In genomic region chrX:47836164-47837072, GRCh38 we compare ENCODE assay signal across 8 cellular contexts. TPM values are rescaled to one million over a fixed set of nuclear protein-coding genes. Genes with fewer than 3 reads are reported as not detected.
DNase-seq lines count a peak whose midpoint lies in the region; ATAC-seq, FAIRE-seq and TF ChIP-seq lines count a peak whose summit lies in the region.

ZNF81 (plus strand) TSS chrX:47836902; CDS start chrX:47846268, 9,366 bp downstream.

- H2AFZ ChIP-seq in OCI-LY3 (ENCODE audit: low read depth, low read length) (peak within 1 kb of the TSS; percentile 89), endothelial cell of umbilical vein (ENCODE audit: low read depth, low read length) (peak within 1 kb of the TSS; percentile 71)

- H3K4me3 ChIP-seq in OCI-LY3 (ENCODE audit: low read length), result peak within 1 kb of the TSS; percentile 98
- H3K4me3 ChIP-seq in endothelial cell of umbilical vein (replicated peaks in 1 of 3; ENCODE audit: insufficient read depth in 1 of 3, low read depth in 1 of 3, low read length in 3 of 3), result peak within 1 kb of the TSS; percentile 62 to 91 (median 67)

- H3K27ac ChIP-seq in OCI-LY3 (ENCODE audit: low read length) (peak within 1 kb of the TSS; percentile 27; the same call in 1 of the 2 replicates), endothelial cell of umbilical vein (ENCODE audit: insufficient read depth, low read depth, low read length) (peak within 1 kb of the TSS; percentile 55)

- H3K9ac ChIP-seq in OCI-LY3 (ENCODE audit: low read length) (peak within 1 kb of the TSS; percentile 92), endothelial cell of umbilical vein (replicated peaks; ENCODE audit: extremely low read depth, insufficient read depth, low read length) (peak within 1 kb of the TSS; percentile 84)

- no peaks in the 10 kb centered on the region for H3K9me3 ChIP-seq in OCI-LY3 (ENCODE audit: insufficient read depth, low read length)
- no peaks in the 10 kb centered on the region for H3K9me3 ChIP-seq in endothelial cell of umbilical vein (replicated peaks; ENCODE audit: control insufficient read depth, insufficient read depth, low read length)

- H3K9me1 ChIP-seq in endothelial cell of umbilical vein (replicated peaks; ENCODE audit: control insufficient read depth, extremely low read depth, insufficient read depth, low read length), result no peaks in the 10 kb centered on the region

- H3K36me3 ChIP-seq in OCI-LY3 (replicated peaks; ENCODE audit: low read depth, low read length) (no peaks in the 10 kb centered on the region), endothelial cell of umbilical vein (ENCODE audit: control insufficient read depth in 2 of 2, extremely low read depth in 1 of 2, insufficient read depth in 2 of 2, low read length in 2 of 2) (no peaks in the 10 kb centered on the region)

- dilution Hi-C loops in endothelial cell of umbilical vein (cut with MboI; ENCODE audit: extremely low pct_ligation_motif_present, low sequenced_read_pairs), result no loop called here

- peak; percentile 54 for TF ChIP-seq POLR2A in endothelial cell of umbilical vein (IDR thresholded peaks at IDR 0.05; ENCODE audit: low read depth, low read length)

- H3K79me2 ChIP-seq in OCI-LY3 (ENCODE audit: low read length) (peaks cover 13% of the 10 kb centered on the region), endothelial cell of umbilical vein (ENCODE audit: control insufficient read depth, insufficient read depth, low read length) (peaks cover 5% of the 10 kb centered on the region)

- TSS peak; percentile 71 for BruUV-seq in endothelial cell of umbilical vein (replicated peaks; lab: Mats Ljungman, UMichigan)

- H3K27me3 ChIP-seq in OCI-LY3 (ENCODE audit: low read depth, low read length), result no peaks in the 10 kb centered on the region
- no peaks in the 10 kb centered on the region for H3K27me3 ChIP-seq in endothelial cell of umbilical vein (ENCODE audit: control insufficient read depth in 2 of 2, insufficient read depth in 2 of 2, low read length in 2 of 2)

- CTCF ChIA-PET in endothelial cell of umbilical vein (lab: Charles Lee), result interaction anchor here (0.6 to 1.5 kb wide), 4 partner anchors 10 to 191 kb away, joined by 3 to 7 read pairs (median 3); no protein-coding TSS in a partner anchor

- peak; percentile 89 for ATAC-seq in GM21528 (IDR thresholded peaks at IDR 0.05; ENCODE audit: low FRiP score, unreplicated experiment)

- intact Hi-C loops in endothelial cell of umbilical vein (cut with micrococcal nuclease), result loop anchor here (1.0 to 5.0 kb wide), 4 partner anchors 179 to 274 kb away; partner anchors contain the start of genes ARAF and UXT

- TF ChIP-seq CTCF in OCI-LY3 (IDR thresholded peaks at IDR 0.05; ENCODE audit: low read depth, low read length) (no peak), endothelial cell of umbilical vein (IDR thresholded peaks at IDR 0.05; ENCODE audit: extremely low read depth in 1 of 2, insufficient read depth in 1 of 2, low read depth in 1 of 2, low read length in 2 of 2) (no peak)

- no peaks in the 10 kb centered on the region for H4K20me1 ChIP-seq in OCI-LY3 (ENCODE audit: insufficient read depth, low read length)
- no peaks in the 10 kb centered on the region for H4K20me1 ChIP-seq in endothelial cell of umbilical vein (replicated peaks; ENCODE audit: control insufficient read depth, extremely low read depth, insufficient read depth, low read length)

- H3K4me1 ChIP-seq in OCI-LY3 (ENCODE audit: low read length), result peaks cover 8% of the 10 kb centered on the region
- H3K4me1 ChIP-seq in endothelial cell of umbilical vein (ENCODE audit: control insufficient read depth, extremely low read depth, insufficient read depth, low read length), result peaks cover 4% of the 10 kb centered on the region

- peak; percentile 89 for DNase-seq in DMS 273 treated with DMSO at 0.1 percent for 48 hours (lab: John Stamatoyannopoulos, UW)
- peak; percentile 46 for DNase-seq in HuH-7.5 (ENCODE audit: low spot score)
- DNase-seq in activated T-cell treated with anti-CD3 and anti-CD28 coated beads for 1 hour (ENCODE audit: low read depth), result peak; percentile 84
- DNase-seq in endothelial cell of umbilical vein (ENCODE audit: low read depth, low spot score), result peak; percentile 95
- peak; percentile 93 for DNase-seq in midbrain (lab: John Stamatoyannopoulos, UW)
- peak; percentile 79 to 84 for DNase-seq in stimulated activated CD8-positive, alpha-beta memory T cell treated with anti-CD3 and anti-CD28 coated beads, Interleukin-15, amount 100 ng/mL, for 48 hours (ENCODE audit: low read depth in 2 of 2)

- H3K4me2 ChIP-seq in OCI-LY3 (ENCODE audit: low read length), result peak within 1 kb of the TSS; percentile 83
- peak within 1 kb of the TSS; percentile 92 for H3K4me2 ChIP-seq in endothelial cell of umbilical vein (ENCODE audit: insufficient read depth, low read length)

- FAIRE-seq in endothelial cell of umbilical vein (lab: Jason Lieb, UNC), result peak; percentile 96

- POLR2A ChIA-PET in endothelial cell of umbilical vein (lab: Charles Lee), result no interaction called here

TF ChIP-seq in endothelial cell of umbilical vein, 7 proteins besides CTCF, POLR2A, EP300 and RAD21:
- TF ChIP-seq JUN (IDR thresholded peaks at IDR 0.05; ENCODE audit: borderline replicate concordance, insufficient read depth, insufficient read length, low read depth), result no peak
- peak; percentile 40 for TF ChIP-seq MAX (IDR thresholded peaks at IDR 0.05; ENCODE audit: insufficient read depth, insufficient read length)
- TF ChIP-seq GATA2 (IDR thresholded peaks at IDR 0.05; ENCODE audit: insufficient read depth, insufficient read length, low read depth, low read length), result peak; percentile 23
- TF ChIP-seq POLR2AphosphoS5 (IDR thresholded peaks at IDR 0.05; ENCODE audit: insufficient read depth, low read depth, low read length), result peak; percentile 38
- no peak for TF ChIP-seq MYC (IDR thresholded peaks at IDR 0.05; ENCODE audit: low read depth, low read length)
- no peak for TF ChIP-seq EZH2 (IDR thresholded peaks at IDR 0.05; ENCODE audit: borderline replicate concordance, low read depth, low read length, severe bottlenecking)
- no peak for TF ChIP-seq FOS (IDR thresholded peaks at IDR 0.05; ENCODE audit: borderline replicate concordance, insufficient read depth, low read length)

RNA-seq across cellular contexts. Expression of gene ZNF81, which starts in this region (rescaled TPM):
- total RNA-seq in endothelial cell of umbilical vein, result 6.4 and 9.6 TPM in 2 replicates
- 2.1 and 2.7 TPM in 2 replicates for polyA plus RNA-seq in endothelial cell of umbilical vein
- 2.3 TPM in 2 replicates for polyA plus RNA-seq in endothelial cell of umbilical vein (2011; cell fraction: cytosol; rRNA removed)
- 6.8 and 7.8 TPM in 2 replicates for polyA plus RNA-seq in endothelial cell of umbilical vein (2011; cell fraction: nucleus; rRNA removed)
- polyA plus RNA-seq in endothelial cell of umbilical vein (2012), result 3.3 and 3.8 TPM in 2 replicates
- 13.3 and 17.7 TPM in 2 replicates for polyA minus RNA-seq in endothelial cell of umbilical vein
- polyA minus RNA-seq in endothelial cell of umbilical vein (2011; cell fraction: cytosol; rRNA and poly(A)+ RNA removed), result 7.4 TPM
- 11.1 and 13.8 TPM in 2 replicates for polyA minus RNA-seq in endothelial cell of umbilical vein (2011; cell fraction: nucleus; rRNA and poly(A)+ RNA removed)

Comparison
In these comparisons a context has a peak if more than half of its experiments do, and no peak if none do; other contexts are left out.
1. Peak in every context shown above with its lines: DNase-seq, ATAC-seq, H3K4me3 ChIP-seq and H3K27ac ChIP-seq.